ENCODE assay signal across 1 cellular context in the genomic region with DNA sequence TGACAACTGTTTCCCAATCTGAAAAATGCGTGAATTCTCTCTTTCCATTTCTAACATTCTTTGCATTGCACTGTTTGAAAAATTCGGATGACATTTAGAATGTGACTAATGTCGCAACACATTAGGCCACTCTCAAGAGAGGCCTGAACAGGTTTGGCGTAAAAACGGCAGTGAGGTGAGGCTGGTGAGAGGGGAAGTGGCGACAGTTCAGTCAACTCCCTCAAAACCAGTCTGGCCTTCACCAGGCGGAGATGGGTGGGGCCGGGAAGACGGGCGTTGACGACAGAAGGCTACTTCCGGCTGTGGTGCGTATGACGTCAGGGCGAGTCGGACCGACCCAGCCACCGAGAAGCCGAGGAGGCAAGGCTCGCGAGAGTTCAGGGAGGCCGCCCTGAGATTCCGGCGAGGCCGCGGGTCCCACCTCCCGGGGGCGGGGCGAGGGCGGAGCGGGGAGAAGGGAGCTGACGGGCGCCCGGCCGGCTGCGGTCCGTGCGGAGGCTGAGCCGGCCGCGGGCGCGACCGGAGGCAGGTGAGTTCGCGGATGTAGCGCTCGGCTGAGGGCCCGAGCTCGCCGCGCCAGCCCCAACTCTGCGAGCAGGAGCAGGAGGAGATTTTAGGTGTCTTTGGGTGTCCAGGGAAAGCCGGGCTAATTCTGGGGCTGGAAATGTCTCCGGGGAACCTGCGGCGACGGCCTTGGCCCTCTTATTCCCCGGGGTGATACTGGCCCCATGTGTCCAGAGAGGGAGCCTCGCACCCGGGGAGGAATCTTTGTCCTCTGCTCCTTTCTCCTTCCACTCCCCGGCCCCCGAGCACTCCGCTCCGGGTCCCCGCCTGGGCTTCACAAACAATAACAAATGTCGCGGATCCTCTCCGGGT.
TF ChIP-seq lines count a peak whose summit lies in the region.

A gene (plus strand): TSS at position 483 of the 876 bp plus-strand sequence. CDS start 53,435 bp downstream, outside the sequence.

TF ChIP-seq in HepG2, 621 proteins besides CTCF, POLR2A, EP300 and RAD21 (continued from another document and continues in another):
- TF ChIP-seq, protein P1, sequence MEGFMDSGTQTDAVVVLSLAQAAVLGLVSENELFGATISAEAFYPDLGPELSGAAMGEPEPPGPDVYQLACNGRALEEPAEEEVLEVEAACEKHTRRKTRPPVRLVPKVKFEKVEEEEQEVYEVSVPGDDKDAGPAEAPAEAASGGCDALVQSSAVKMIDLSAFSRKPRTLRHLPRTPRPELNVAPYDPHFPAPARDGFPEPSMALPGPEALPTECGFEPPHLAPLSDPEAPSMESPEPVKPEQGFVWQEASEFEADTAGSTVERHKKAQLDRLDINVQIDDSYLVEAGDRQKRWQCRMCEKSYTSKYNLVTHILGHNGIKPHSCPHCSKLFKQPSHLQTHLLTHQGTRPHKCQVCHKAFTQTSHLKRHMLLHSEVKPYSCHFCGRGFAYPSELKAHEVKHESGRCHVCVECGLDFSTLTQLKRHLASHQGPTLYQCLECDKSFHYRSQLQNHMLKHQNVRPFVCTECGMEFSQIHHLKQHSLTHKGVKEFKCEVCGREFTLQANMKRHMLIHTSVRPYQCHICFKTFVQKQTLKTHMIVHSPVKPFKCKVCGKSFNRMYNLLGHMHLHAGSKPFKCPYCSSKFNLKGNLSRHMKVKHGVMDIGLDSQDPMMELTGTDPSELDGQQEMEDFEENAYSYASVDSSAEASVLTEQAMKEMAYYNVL (CRISPR knock-in tag; IDR thresholded peaks at IDR 0.05; ENCODE audit: borderline replicate concordance): 0 out of 2 replicates have a peak, but pooled peaks have one; percentile 15
- peak; percentile 31; the same call in 1 of the 2 replicates for TF ChIP-seq BHLHE40 (IDR thresholded peaks at IDR 0.05; ENCODE audit: low read length)
- TF ChIP-seq NFYB (CRISPR knock-in tag; IDR thresholded peaks at IDR 0.05): peak; percentile 72
- TF ChIP-seq ZFP90 (CRISPR knock-in tag; IDR thresholded peaks at IDR 0.05; ENCODE audit: borderline replicate concordance): peak; percentile 84; the same call in 1 of the 2 replicates
- no peak for TF ChIP-seq ZNF12 (CRISPR knock-in tag; IDR thresholded peaks at IDR 0.05)
- TF ChIP-seq, protein P2, sequence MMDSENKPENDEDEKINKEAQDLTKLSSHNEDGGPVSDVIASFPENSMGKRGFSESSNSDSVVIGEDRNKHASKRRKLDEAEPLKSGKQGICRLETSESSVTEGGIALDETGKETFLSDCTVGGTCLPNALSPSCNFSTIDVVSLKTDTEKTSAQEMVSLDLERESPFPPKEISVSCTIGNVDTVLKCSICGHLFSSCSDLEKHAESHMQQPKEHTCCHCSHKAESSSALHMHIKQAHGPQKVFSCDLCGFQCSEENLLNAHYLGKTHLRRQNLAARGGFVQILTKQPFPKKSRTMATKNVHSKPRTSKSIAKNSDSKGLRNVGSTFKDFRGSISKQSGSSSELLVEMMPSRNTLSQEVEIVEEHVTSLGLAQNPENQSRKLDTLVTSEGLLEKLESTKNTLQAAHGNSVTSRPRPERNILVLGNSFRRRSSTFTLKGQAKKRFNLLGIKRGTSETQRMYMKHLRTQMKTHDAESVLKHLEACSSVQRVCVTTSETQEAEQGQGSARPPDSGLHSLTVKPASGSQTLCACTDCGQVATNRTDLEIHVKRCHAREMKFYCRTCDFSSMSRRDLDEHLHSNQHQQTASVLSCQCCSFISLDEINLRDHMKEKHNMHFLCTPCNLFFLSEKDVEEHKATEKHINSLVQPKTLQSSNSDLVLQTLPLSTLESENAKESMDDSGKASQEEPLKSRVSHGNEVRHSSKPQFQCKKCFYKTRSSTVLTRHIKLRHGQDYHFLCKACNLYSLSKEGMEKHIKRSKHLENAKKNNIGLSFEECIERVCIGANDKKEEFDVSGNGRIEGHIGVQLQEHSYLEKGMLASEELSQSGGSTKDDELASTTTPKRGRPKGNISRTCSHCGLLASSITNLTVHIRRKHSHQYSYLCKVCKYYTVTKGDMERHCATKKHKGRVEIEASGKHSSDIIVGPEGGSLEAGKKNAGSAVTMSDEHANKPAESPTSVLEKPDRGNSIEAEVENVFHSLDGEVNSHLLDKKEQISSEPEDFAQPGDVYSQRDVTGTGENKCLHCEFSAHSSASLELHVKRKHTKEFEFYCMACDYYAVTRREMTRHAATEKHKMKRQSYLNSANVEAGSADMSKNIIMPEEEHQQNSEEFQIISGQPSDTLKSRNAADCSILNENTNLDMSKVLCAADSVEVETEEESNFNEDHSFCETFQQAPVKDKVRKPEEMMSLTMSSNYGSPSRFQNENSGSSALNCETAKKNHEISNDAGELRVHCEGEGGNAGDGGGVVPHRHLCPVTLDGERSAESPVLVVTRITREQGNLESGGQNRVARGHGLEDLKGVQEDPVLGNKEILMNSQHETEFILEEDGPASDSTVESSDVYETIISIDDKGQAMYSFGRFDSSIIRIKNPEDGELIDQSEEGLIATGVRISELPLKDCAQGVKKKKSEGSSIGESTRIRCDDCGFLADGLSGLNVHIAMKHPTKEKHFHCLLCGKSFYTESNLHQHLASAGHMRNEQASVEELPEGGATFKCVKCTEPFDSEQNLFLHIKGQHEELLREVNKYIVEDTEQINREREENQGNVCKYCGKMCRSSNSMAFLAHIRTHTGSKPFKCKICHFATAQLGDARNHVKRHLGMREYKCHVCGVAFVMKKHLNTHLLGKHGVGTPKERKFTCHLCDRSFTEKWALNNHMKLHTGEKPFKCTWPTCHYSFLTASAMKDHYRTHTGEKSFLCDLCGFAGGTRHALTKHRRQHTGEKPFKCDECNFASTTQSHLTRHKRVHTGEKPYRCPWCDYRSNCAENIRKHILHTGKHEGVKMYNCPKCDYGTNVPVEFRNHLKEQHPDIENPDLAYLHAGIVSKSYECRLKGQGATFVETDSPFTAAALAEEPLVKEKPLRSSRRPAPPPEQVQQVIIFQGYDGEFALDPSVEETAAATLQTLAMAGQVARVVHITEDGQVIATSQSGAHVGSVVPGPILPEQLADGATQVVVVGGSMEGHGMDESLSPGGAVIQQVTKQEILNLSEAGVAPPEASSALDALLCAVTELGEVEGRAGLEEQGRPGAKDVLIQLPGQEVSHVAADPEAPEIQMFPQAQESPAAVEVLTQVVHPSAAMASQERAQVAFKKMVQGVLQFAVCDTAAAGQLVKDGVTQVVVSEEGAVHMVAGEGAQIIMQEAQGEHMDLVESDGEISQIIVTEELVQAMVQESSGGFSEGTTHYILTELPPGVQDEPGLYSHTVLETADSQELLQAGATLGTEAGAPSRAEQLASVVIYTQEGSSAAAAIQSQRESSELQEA (CRISPR knock-in tag; IDR thresholded peaks at IDR 0.05; ENCODE audit: not compliant biosample characterization): no peak
- TF ChIP-seq ZNF543 (CRISPR knock-in tag; IDR thresholded peaks at IDR 0.05): 0 out of 2 replicates have a peak, but pooled peaks have one; percentile 5
- TF ChIP-seq, protein P3, sequence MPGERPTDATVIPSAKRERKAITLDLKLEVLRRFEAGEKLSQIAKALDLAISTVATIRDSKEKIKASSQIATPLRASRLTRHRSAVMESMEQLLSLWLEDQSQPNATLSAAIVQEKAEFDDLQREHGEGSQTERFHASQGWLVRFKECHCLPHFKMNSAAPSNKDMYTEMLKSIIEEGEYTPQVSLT (CRISPR knock-in tag; IDR thresholded peaks at IDR 0.05; ENCODE audit: borderline replicate concordance, low read depth): peak; percentile 18; the same call in 1 of the 2 replicates
- TF ChIP-seq MLLT10 (CRISPR knock-in tag; IDR thresholded peaks at IDR 0.05): no peak
- no peak for TF ChIP-seq ZNF430 (CRISPR knock-in tag; IDR thresholded peaks at IDR 0.05)
- 0 out of 2 replicates have a peak, but pooled peaks have one; percentile 2 for TF ChIP-seq ISL2 (CRISPR knock-in tag; IDR thresholded peaks at IDR 0.05)
- TF ChIP-seq YEATS2 (CRISPR knock-in tag; IDR thresholded peaks at IDR 0.05; ENCODE audit: borderline replicate concordance): peak; percentile 88; the same call in 1 of the 2 replicates
- TF ChIP-seq KDM4B (CRISPR knock-in tag; IDR thresholded peaks at IDR 0.05): 0 out of 2 replicates have a peak, but pooled peaks have one; percentile 11
- TF ChIP-seq KDM1A (CRISPR knock-in tag; IDR thresholded peaks at IDR 0.05): peak; percentile 58; the same call in 1 of the 2 replicates
- TF ChIP-seq PAF1 (CRISPR knock-in tag; IDR thresholded peaks at IDR 0.05): no peak
- TF ChIP-seq CBX2 (IDR thresholded peaks at IDR 0.05; ENCODE audit: low read depth, low read length): no peak
- no peak for TF ChIP-seq CBX2 (CRISPR knock-in tag; IDR thresholded peaks at IDR 0.05; ENCODE audit: low read depth)
- 0 out of 2 replicates have a peak, but pooled peaks have one; percentile 77 for TF ChIP-seq ZNF713 (CRISPR knock-in tag; IDR thresholded peaks at IDR 0.05)
- peak; percentile 85 for TF ChIP-seq PHF20 (CRISPR knock-in tag; IDR thresholded peaks at IDR 0.05)
- peak; percentile 44; the same call in 1 of the 2 replicates for TF ChIP-seq MIER2 (CRISPR knock-in tag; IDR thresholded peaks at IDR 0.05)
- no peak for TF ChIP-seq SOX6 (IDR thresholded peaks at IDR 0.05)
- TF ChIP-seq SOX6 (CRISPR knock-in tag; IDR thresholded peaks at IDR 0.05): peak; percentile 49
- no peak for TF ChIP-seq ZFYVE20 (CRISPR knock-in tag; IDR thresholded peaks at IDR 0.05; ENCODE audit: borderline replicate concordance, low read depth)
- no peak for TF ChIP-seq ZNF672 (CRISPR knock-in tag; IDR thresholded peaks at IDR 0.05)
- TF ChIP-seq KDM3A (CRISPR knock-in tag; IDR thresholded peaks at IDR 0.05; ENCODE audit: low read depth): peak; percentile 74
- no peak for TF ChIP-seq ZFP1 (CRISPR knock-in tag; IDR thresholded peaks at IDR 0.05)
- 0 out of 2 replicates have a peak, but pooled peaks have one; percentile 35 for TF ChIP-seq ZFP37 (CRISPR knock-in tag; IDR thresholded peaks at IDR 0.05; ENCODE audit: borderline replicate concordance)
- TF ChIP-seq HNRNPLL (IDR thresholded peaks at IDR 0.05; ENCODE audit: low read depth, low read length, poor library complexity, severe bottlenecking): peak; percentile 91
- no peak for TF ChIP-seq SKI (IDR thresholded peaks at IDR 0.05; ENCODE audit: partially characterized antibody)
- peak; percentile 88 for TF ChIP-seq ZNF331 (CRISPR knock-in tag; IDR thresholded peaks at IDR 0.05)
- peak; percentile 57; the same call in 1 of the 2 replicates for TF ChIP-seq ZBTB38 (CRISPR knock-in tag; IDR thresholded peaks at IDR 0.05)
- TF ChIP-seq, protein P4, sequence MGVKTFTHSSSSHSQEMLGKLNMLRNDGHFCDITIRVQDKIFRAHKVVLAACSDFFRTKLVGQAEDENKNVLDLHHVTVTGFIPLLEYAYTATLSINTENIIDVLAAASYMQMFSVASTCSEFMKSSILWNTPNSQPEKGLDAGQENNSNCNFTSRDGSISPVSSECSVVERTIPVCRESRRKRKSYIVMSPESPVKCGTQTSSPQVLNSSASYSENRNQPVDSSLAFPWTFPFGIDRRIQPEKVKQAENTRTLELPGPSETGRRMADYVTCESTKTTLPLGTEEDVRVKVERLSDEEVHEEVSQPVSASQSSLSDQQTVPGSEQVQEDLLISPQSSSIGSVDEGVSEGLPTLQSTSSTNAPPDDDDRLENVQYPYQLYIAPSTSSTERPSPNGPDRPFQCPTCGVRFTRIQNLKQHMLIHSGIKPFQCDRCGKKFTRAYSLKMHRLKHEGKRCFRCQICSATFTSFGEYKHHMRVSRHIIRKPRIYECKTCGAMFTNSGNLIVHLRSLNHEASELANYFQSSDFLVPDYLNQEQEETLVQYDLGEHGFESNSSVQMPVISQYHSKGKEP (CRISPR knock-in tag; IDR thresholded peaks at IDR 0.05): no peak
- no peak; the same call in none of the 2 replicates for TF ChIP-seq ZNF605 (CRISPR knock-in tag; IDR thresholded peaks at IDR 0.05)
- no peak for TF ChIP-seq RFX3 (CRISPR knock-in tag; IDR thresholded peaks at IDR 0.05)
- TF ChIP-seq, protein P5, sequence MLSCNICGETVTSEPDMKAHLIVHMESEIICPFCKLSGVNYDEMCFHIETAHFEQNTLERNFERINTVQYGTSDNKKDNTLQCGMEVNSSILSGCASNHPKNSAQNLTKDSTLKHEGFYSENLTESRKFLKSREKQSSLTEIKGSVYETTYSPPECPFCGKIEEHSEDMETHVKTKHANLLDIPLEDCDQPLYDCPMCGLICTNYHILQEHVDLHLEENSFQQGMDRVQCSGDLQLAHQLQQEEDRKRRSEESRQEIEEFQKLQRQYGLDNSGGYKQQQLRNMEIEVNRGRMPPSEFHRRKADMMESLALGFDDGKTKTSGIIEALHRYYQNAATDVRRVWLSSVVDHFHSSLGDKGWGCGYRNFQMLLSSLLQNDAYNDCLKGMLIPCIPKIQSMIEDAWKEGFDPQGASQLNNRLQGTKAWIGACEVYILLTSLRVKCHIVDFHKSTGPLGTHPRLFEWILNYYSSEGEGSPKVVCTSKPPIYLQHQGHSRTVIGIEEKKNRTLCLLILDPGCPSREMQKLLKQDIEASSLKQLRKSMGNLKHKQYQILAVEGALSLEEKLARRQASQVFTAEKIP (CRISPR knock-in tag; IDR thresholded peaks at IDR 0.05; ENCODE audit: borderline replicate concordance): no peak
- no peak for TF ChIP-seq NPAS2 (CRISPR knock-in tag; IDR thresholded peaks at IDR 0.05; ENCODE audit: borderline replicate concordance)
- no peak for TF ChIP-seq ZNF253 (CRISPR knock-in tag; IDR thresholded peaks at IDR 0.05; ENCODE audit: borderline replicate concordance)
- TF ChIP-seq, protein P6, sequence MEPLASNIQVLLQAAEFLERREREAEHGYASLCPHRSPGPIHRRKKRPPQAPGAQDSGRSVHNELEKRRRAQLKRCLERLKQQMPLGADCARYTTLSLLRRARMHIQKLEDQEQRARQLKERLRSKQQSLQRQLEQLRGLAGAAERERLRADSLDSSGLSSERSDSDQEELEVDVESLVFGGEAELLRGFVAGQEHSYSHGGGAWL (CRISPR knock-in tag; IDR thresholded peaks at IDR 0.05): no peak
- TF ChIP-seq SETDB1 (CRISPR knock-in tag; IDR thresholded peaks at IDR 0.05; ENCODE audit: borderline replicate concordance): 0 out of 2 replicates have a peak, but pooled peaks have one; percentile 21
- TF ChIP-seq RBAK (CRISPR knock-in tag; IDR thresholded peaks at IDR 0.05): no peak
- TF ChIP-seq ZNF17 (CRISPR knock-in tag; IDR thresholded peaks at IDR 0.05): no peak
- TF ChIP-seq, protein P7, sequence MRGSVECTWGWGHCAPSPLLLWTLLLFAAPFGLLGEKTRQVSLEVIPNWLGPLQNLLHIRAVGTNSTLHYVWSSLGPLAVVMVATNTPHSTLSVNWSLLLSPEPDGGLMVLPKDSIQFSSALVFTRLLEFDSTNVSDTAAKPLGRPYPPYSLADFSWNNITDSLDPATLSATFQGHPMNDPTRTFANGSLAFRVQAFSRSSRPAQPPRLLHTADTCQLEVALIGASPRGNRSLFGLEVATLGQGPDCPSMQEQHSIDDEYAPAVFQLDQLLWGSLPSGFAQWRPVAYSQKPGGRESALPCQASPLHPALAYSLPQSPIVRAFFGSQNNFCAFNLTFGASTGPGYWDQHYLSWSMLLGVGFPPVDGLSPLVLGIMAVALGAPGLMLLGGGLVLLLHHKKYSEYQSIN (CRISPR knock-in tag; IDR thresholded peaks at IDR 0.05; ENCODE audit: borderline replicate concordance): no peak
- TF ChIP-seq PPARG (CRISPR knock-in tag; conservative IDR thresholded peaks at IDR 0.05): no peak
